Comparison of ENCODE assay signal across 1 cellular context in the genomic region with DNA sequence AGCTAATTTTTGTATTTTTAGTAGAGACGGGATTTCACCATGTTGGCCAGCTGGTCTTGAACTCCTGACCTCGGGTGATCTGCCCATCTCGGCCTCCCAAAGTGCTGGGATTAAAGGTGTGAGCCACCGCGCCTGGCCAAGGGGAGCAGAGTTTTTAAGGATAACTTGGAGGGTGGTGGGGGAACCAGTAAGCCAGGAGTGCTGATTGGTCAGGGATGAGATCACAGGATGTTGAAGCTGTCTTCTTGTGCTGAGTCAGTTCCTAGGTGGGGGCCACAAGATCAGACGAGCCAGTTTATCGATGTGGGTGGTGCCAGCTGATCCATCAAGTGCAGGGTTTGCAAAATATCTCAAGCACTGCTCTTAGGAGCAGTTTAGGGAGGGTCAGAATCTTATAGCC. TPM values are rescaled to one million over a fixed set of nuclear protein-coding genes. Genes with fewer than 3 reads are reported as not detected.
"Had no signal": no experiment of that assay in that cellular context is flagged by ENCODE, and none has a peak within 500 bp of the region (broad histone marks: within the 10 kb centered on the region; RNA-seq: fewer than 3 reads in every experiment).

No MANE protein-coding gene starts in this region.

RNA-seq across cellular contexts. Expression of gene OSBP2, which starts 45.3 kb away (rescaled TPM):
- total RNA-seq: SJCRH30 had no signal
